In genomic region chr5:179612577-179613459, GRCh38 we compare ENCODE assay signal across 1 cellular context.
TF ChIP-seq lines count a peak whose summit lies in the region.

No MANE protein-coding gene starts in this region.

TF ChIP-seq in K562, 482 proteins besides CTCF, POLR2A, EP300 and RAD21 (continued from another document and continues in another):
- TF ChIP-seq JUN (IDR thresholded peaks at IDR 0.05; ENCODE audit: borderline replicate concordance, low read depth, low read length) (no peak), JUN (CRISPR knock-in tag; IDR thresholded peaks at IDR 0.05; ENCODE audit: borderline replicate concordance) (no peak), DDX20 (tag; IDR thresholded peaks at IDR 0.05; ENCODE audit: low read depth) (no peak), POLR2G (IDR thresholded peaks at IDR 0.05; ENCODE audit: low read depth, low read length) (peak; percentile 59; the same call in 1 of the 2 replicates), SAP30 (IDR thresholded peaks at IDR 0.05; ENCODE audit: borderline replicate concordance, insufficient read depth, low read depth, low read length, poor library complexity, severe bottlenecking) (no peak), POU5F1 (IDR thresholded peaks at IDR 0.05; ENCODE audit: borderline replicate concordance, low read depth, low read length, partially characterized antibody) (no peak), IRF1 (CRISPR knock-in tag; IDR thresholded peaks at IDR 0.05; ENCODE audit: borderline replicate concordance) (no peak), MCM7 (IDR thresholded peaks at IDR 0.05) (no peak), ZFP91 (CRISPR knock-in tag; IDR thresholded peaks at IDR 0.05) (no peak), KDM1A (IDR thresholded peaks at IDR 0.05) (no peak), BACH1 (tag; IDR thresholded peaks at IDR 0.05) (no peak), MAX (CRISPR knock-in tag; IDR thresholded peaks at IDR 0.05) (no peak), TSHZ1 (CRISPR knock-in tag; IDR thresholded peaks at IDR 0.05) (no peak), YY1 (IDR thresholded peaks at IDR 0.05; ENCODE audit: borderline replicate concordance in 1 of 3, control insufficient read depth in 1 of 3, extremely low read depth in 1 of 3, insufficient read depth in 3 of 3, insufficient read length in 1 of 3, insufficient replicate concordance in 2 of 3, low read depth in 1 of 3, low read length in 2 of 3) (peak in 1 of 3 experiments; percentile 30), ZC3H4 (CRISPR knock-in tag; IDR thresholded peaks at IDR 0.05; ENCODE audit: borderline replicate concordance) (no peak), KDM5B (IDR thresholded peaks at IDR 0.05; ENCODE audit: insufficient replicate concordance, low read depth, low read length) (no peak), HDGF (IDR thresholded peaks at IDR 0.05) (no peak), ZNF239 (CRISPR knock-in tag; IDR thresholded peaks at IDR 0.05) (no peak), ID3 (CRISPR knock-in tag; IDR thresholded peaks at IDR 0.05) (no peak), ID3 (tag; IDR thresholded peaks at IDR 0.05) (no peak), ZEB2 (IDR thresholded peaks at IDR 0.05) (peak; percentile 75; the same call in 1 of the 2 replicates), POLR2B (IDR thresholded peaks at IDR 0.05; ENCODE audit: low read depth, partially characterized antibody) (no peak), E2F5 (CRISPR knock-in tag; IDR thresholded peaks at IDR 0.05) (no peak), RFX5 (IDR thresholded peaks at IDR 0.05; ENCODE audit: low read depth, low read length) (no peak), SMARCA5 (IDR thresholded peaks at IDR 0.05) (no peak), ZHX1 (conservative IDR thresholded peaks at IDR 0.05; ENCODE audit: low read length) (no peak), RFX7 (CRISPR knock-in tag; IDR thresholded peaks at IDR 0.05) (0 out of 2 replicates have a peak, but pooled peaks have one; percentile 64), HNRNPL (IDR thresholded peaks at IDR 0.05; ENCODE audit: low read depth, low read length) (no peak), ARID2 (IDR thresholded peaks at IDR 0.05) (no peak), ZNF24 (IDR thresholded peaks at IDR 0.05) (no peak), NCOA6 (IDR thresholded peaks at IDR 0.05) (no peak), CSDE1 (IDR thresholded peaks at IDR 0.05) (0 out of 4 replicates have a peak, but pooled peaks of 1 of the 2 experiments have one; percentile 24), ZNF174 (CRISPR knock-in tag; IDR thresholded peaks at IDR 0.05) (no peak), MAFG (tag; conservative IDR thresholded peaks at IDR 0.05) (no peak), MBD2 (IDR thresholded peaks at IDR 0.05; ENCODE audit: borderline replicate concordance, low read depth) (0 out of 2 replicates have a peak, but pooled peaks have one; percentile 17), ZNF133 (CRISPR knock-in tag; IDR thresholded peaks at IDR 0.05) (no peak), RB1 (IDR thresholded peaks at IDR 0.05; ENCODE audit: low read depth) (no peak), SP1 (CRISPR knock-in tag; IDR thresholded peaks at IDR 0.05) (no peak), ASH1L (IDR thresholded peaks at IDR 0.05; ENCODE audit: borderline replicate concordance, low read depth, partially characterized antibody) (no peak), ATF3 (IDR thresholded peaks at IDR 0.05) (no peak; the same call in 1 of the 2 replicates), ATF3 (CRISPR knock-in tag; conservative IDR thresholded peaks at IDR 0.05) (no peak), CUX1 (CRISPR knock-in tag; IDR thresholded peaks at IDR 0.05) (no peak), ZNF76 (CRISPR knock-in tag; IDR thresholded peaks at IDR 0.05; ENCODE audit: borderline replicate concordance) (no peak), TCF15 (CRISPR knock-in tag; IDR thresholded peaks at IDR 0.05) (no peak), HNRNPLL (IDR thresholded peaks at IDR 0.05; ENCODE audit: low read depth, low read length, poor library complexity, severe bottlenecking) (no peak), RBM39 (optimal IDR thresholded peaks at IDR 0.05; ENCODE audit: low read depth, low read length) (no peak), ZSCAN32 (CRISPR knock-in tag; IDR thresholded peaks at IDR 0.05) (no peak), HMGN3 (IDR thresholded peaks at IDR 0.05; ENCODE audit: borderline replicate concordance, extremely low read depth, insufficient read length, low read depth, low read length) (no peak), PHF20 (IDR thresholded peaks at IDR 0.05; ENCODE audit: partially characterized antibody) (no peak), NCOA1 (IDR thresholded peaks at IDR 0.05; ENCODE audit: low read depth) (peak; percentile 51; the same call in 1 of the 2 replicates), ZNF253 (CRISPR knock-in tag; conservative IDR thresholded peaks at IDR 0.05) (no peak), SUPT5H (IDR thresholded peaks at IDR 0.05) (peak; percentile 20; the same call in 1 of the 2 replicates), CBFA2T3 (IDR thresholded peaks at IDR 0.05) (peak; percentile 95), ZNF143 (CRISPR knock-in tag; IDR thresholded peaks at IDR 0.05) (no peak), NRF1 (conservative IDR thresholded peaks at IDR 0.05 in 1 of 2, IDR thresholded peaks at IDR 0.05 in 1 of 2) (no peak), XRCC3 (IDR thresholded peaks at IDR 0.05) (no peak), ZNF77 (CRISPR knock-in tag; IDR thresholded peaks at IDR 0.05) (no peak), HCFC1 (IDR thresholded peaks at IDR 0.05; ENCODE audit: low read depth, low read length) (no peak)
